In genomic region chr5:57173318-57174127, GRCh38 we compare ENCODE assay signal across 1 cellular context.
TF ChIP-seq lines count a peak whose summit lies in the region.

TSS of gene GPBP1 (plus strand) at chr5:57174059. CDS start at chr5:57214131, 40,072 bp downstream.

TF ChIP-seq in K562, 482 proteins besides CTCF, POLR2A, EP300 and RAD21 (continued from another document):
- TF ChIP-seq ZNF407 (IDR thresholded peaks at IDR 0.05; ENCODE audit: low read depth) (no peak), ZNF23 (CRISPR knock-in tag; IDR thresholded peaks at IDR 0.05) (no peak), FOXA3 (CRISPR knock-in tag; conservative IDR thresholded peaks at IDR 0.05 in 1 of 2, IDR thresholded peaks at IDR 0.05 in 1 of 2) (0 out of 4 replicates have a peak, but pooled peaks of 1 of the 2 experiments have one; percentile 42), ZNF639 (CRISPR knock-in tag; conservative IDR thresholded peaks at IDR 0.05 in 1 of 2, IDR thresholded peaks at IDR 0.05 in 1 of 2) (peak in 1 of 2 experiments; percentile 86; a peak in 2 of 4 replicates), PHF21A (IDR thresholded peaks at IDR 0.05; ENCODE audit: borderline replicate concordance, low read depth) (no peak), ZNF12 (CRISPR knock-in tag; IDR thresholded peaks at IDR 0.05) (no peak), ZNF280A (IDR thresholded peaks at IDR 0.05; ENCODE audit: low read depth, partially characterized antibody) (no peak), STAT6 (CRISPR knock-in tag; IDR thresholded peaks at IDR 0.05) (no peak), ZC3H4 (CRISPR knock-in tag; IDR thresholded peaks at IDR 0.05; ENCODE audit: borderline replicate concordance) (0 out of 2 replicates have a peak, but pooled peaks have one; percentile 15), THRB (CRISPR knock-in tag; conservative IDR thresholded peaks at IDR 0.05) (no peak), PHF8 (IDR thresholded peaks at IDR 0.05; ENCODE audit: borderline replicate concordance, low read length) (peak; percentile 37; the same call in 1 of the 2 replicates), EGR1 (conservative IDR thresholded peaks at IDR 0.05) (no peak), ZNF717 (CRISPR knock-in tag; IDR thresholded peaks at IDR 0.05) (no peak), E2F1 (CRISPR knock-in tag; IDR thresholded peaks at IDR 0.05) (no peak), RBM17 (IDR thresholded peaks at IDR 0.05; ENCODE audit: borderline replicate concordance, low read depth, low read length) (no peak), CBFB (CRISPR knock-in tag; IDR thresholded peaks at IDR 0.05) (no peak), BACH1 (tag; IDR thresholded peaks at IDR 0.05) (no peak), ZNF695 (CRISPR knock-in tag; IDR thresholded peaks at IDR 0.05) (no peak), MBD1 (CRISPR knock-in tag; IDR thresholded peaks at IDR 0.05) (no peak), SAFB (IDR thresholded peaks at IDR 0.05; ENCODE audit: borderline replicate concordance, low read depth, low read length) (0 out of 2 replicates have a peak, but pooled peaks have one; percentile 27), JUNB (CRISPR knock-in tag; conservative IDR thresholded peaks at IDR 0.05) (no peak)
